ENCODE assay signal across 8 cellular contexts in the genomic region with DNA sequence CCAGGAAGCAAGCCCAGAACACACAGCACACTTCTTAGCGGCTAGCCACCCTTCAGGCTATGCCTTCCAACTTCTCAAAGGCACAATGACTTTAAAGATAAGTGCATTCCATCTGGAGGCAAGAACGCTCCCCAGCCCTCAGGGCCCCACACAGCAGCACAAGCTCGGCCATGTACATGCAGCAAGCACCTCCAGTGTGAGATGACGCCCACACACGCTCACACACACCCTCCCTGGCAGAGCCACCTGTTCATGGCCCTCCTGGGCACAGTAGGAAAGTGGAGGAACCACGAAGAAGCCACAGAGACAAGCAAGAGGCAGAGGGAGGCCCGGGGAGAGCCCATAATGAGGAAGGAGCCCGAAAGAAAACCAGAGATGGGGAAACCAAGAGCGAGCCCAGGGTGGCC. TPM values are rescaled to one million over a fixed set of nuclear protein-coding genes. Genes with fewer than 3 reads are reported as not detected.
DNase-seq lines count a peak whose midpoint lies in the region; ATAC-seq and TF ChIP-seq lines count a peak whose summit lies in the region.

No MANE protein-coding gene starts in this region.

- peaks cover 43% of the 10 kb centered on the region for H3K4me1 Mint-ChIP-seq in Caco-2 (ENCODE audit: low read depth, unreplicated experiment)

- TF ChIP-seq CTCF in Caco-2 (IDR thresholded peaks at IDR 0.05; ENCODE audit: insufficient read depth in 1 of 2, low read depth in 1 of 2, low read length in 1 of 2, severe bottlenecking in 1 of 2, unreplicated experiment in 1 of 2) (no peak), suprapubic skin (IDR thresholded peaks at IDR 0.05) (no peak)

- peaks cover 77% of the 10 kb centered on the region for H3K4me1 ChIP-seq in Caco-2
- peaks cover 6% of the 10 kb centered on the region for H3K4me1 ChIP-seq in iPS-15b (ENCODE audit: control insufficient read depth, insufficient read depth, low read length)
- peaks cover 66% of the 10 kb centered on the region for H3K4me1 ChIP-seq in suprapubic skin

- H3K36me3 ChIP-seq in Caco-2 (ENCODE audit: control insufficient read depth, insufficient read depth, low read length): peaks cover 5% of the 10 kb centered on the region
- H3K36me3 ChIP-seq in iPS-15b (ENCODE audit: control insufficient read depth, insufficient read depth, low read length): no peaks in the 10 kb centered on the region
- no peaks in the 10 kb centered on the region for H3K36me3 ChIP-seq in suprapubic skin

- peak overlapping the region; percentile 37 for H3K9ac ChIP-seq in iPS-15b (ENCODE audit: low read depth, low read length)

- intact Hi-C loops in Caco-2 (cut with micrococcal nuclease; ENCODE audit: unreplicated experiment): loop anchor here (1.0 to 2.0 kb wide), 2 partner anchors 15 to 16 kb away; no protein-coding TSS in a partner anchor

- no peaks in the 10 kb centered on the region for H3K9me3 ChIP-seq in Caco-2
- H3K9me3 ChIP-seq in iPS-15b (ENCODE audit: control insufficient read depth, insufficient read depth, low read length): no peaks in the 10 kb centered on the region
- no peaks in the 10 kb centered on the region for H3K9me3 ChIP-seq in suprapubic skin

- no peak for TF ChIP-seq POLR2A in suprapubic skin (IDR thresholded peaks at IDR 0.05)

- H3K27me3 ChIP-seq in Caco-2 (replicated peaks; ENCODE audit: control insufficient read depth, insufficient read depth, low read length) (no peaks in the 10 kb centered on the region), iPS-15b (ENCODE audit: control insufficient read depth, insufficient read depth, low read length) (no peaks in the 10 kb centered on the region), suprapubic skin (no peaks in the 10 kb centered on the region)

- 45% methylated on average over 8 of the region's 9 CpGs for WGBS in suprapubic skin

- H3K9me3 Mint-ChIP-seq in Caco-2 (ENCODE audit: unreplicated experiment): no peaks in the 10 kb centered on the region

- DNase-seq in Caco-2 (peak; percentile 79 to 90), suprapubic skin (ENCODE audit: low spot score in 2 of 2) (no peak), midbrain (lab: John Stamatoyannopoulos, UW) (no peak), NCI-H2196 (lab: John Stamatoyannopoulos, UW; ENCODE audit: unreplicated experiment) (no peak)
- DNase-seq in activated CD4-positive, alpha-beta T cell treated with anti-CD3 and anti-CD28 coated beads, Interleukin-2, amount 50 U/mL, for 48 hours: peak; percentile 26 to 29

- TF ChIP-seq EP300 in suprapubic skin (IDR thresholded peaks at IDR 0.05): no peak

- peaks cover 71% of the 10 kb centered on the region for H3K36me3 Mint-ChIP-seq in Caco-2 (ENCODE audit: insufficient read depth, unreplicated experiment)

- H3K27ac ChIP-seq in suprapubic skin: peak overlapping the region; percentile 50

- peak; percentile 32 for ATAC-seq in HG02678 (IDR thresholded peaks at IDR 0.05; ENCODE audit: unreplicated experiment)
- ATAC-seq in HG02571 (IDR thresholded peaks at IDR 0.05; ENCODE audit: unreplicated experiment): no peak

- H3K27ac Mint-ChIP-seq in Caco-2 (ENCODE audit: unreplicated experiment): peak overlapping the region; percentile 93

- H3K4me3 ChIP-seq in Caco-2 (ENCODE audit: low read depth, low read length) (no peak overlapping the region), iPS-15b (ENCODE audit: low read depth, low read length) (no peak overlapping the region), suprapubic skin (no peak overlapping the region)

- POLR2A ChIA-PET in Caco-2 (lab: Charles Lee): interaction anchor here (0.8 to 1.0 kb wide), 2 partner anchors 15 to 22 kb away, joined by 6 read pairs; partner anchors contain the start of gene BIN1

- no peaks in the 10 kb centered on the region for H3K27me3 Mint-ChIP-seq in Caco-2 (ENCODE audit: insufficient read depth, unreplicated experiment)

- CTCF ChIA-PET in Caco-2 (lab: Charles Lee): interaction anchor here (0.6 to 2.2 kb wide), 8 partner anchors 11 to 112 kb away, joined by 3 to 9 read pairs (median 5); partner anchors contain the start of gene BIN1

- peak overlapping the region; percentile 53 for H3K4me3 Mint-ChIP-seq in Caco-2 (ENCODE audit: unreplicated experiment)

- BruUV-seq in Caco-2 (replicated peaks; lab: Mats Ljungman, UMichigan): no TSS peak

RNA-seq across cellular contexts. Expression of gene BIN1, which starts 21.7 kb away (rescaled TPM):
- total RNA-seq in Caco-2 (2022): 198 and 205 TPM in 2 replicates
- total RNA-seq in suprapubic skin: 10 to 100 TPM in 1 of 4 donors, 1 to 10 TPM in 3; 5.6 to 13.3 (median 8.8) TPM

Comparison
In these comparisons a context has a peak if more than half of its experiments do, and no peak if none do; other contexts are left out.
1. DNase-seq: peak in Caco-2 (2 of 2) and activated CD4-positive, alpha-beta T cell treated with anti-CD3 and anti-CD28 coated beads, Interleukin-2, amount 50 U/mL, for 48 hours (2 of 2); none in suprapubic skin (0 of 2), midbrain (single experiment) and NCI-H2196 (single experiment).
2. RNA of gene BIN1, which starts 21.7 kb away (total RNA-seq): 198 to 205 TPM in Caco-2; 5.6 to 13.3 TPM in suprapubic skin; every median in the first group is over 10 times any median in the second.